Comparison of ENCODE assay signal across 16 cellular contexts in the genomic region with DNA sequence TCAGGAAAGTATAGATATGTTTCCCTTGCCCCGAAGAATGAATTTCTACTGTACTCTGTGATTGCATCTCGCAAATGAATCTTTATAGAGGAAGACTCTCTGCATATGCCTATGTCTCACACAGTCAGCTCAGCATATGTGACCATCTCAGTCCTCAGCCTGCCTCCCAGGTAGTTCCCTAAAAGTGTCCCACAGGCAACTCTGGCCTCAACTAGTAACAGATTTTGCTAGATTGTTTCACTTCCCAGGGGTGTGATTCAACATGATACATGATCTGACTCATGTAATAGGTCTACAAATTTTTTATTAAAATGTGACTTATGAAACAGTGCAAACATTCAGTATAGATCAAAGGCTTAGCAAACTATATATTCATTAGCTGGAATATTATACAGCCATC.
DNase-seq lines count a peak whose midpoint lies in the region; ATAC-seq, FAIRE-seq and TF ChIP-seq lines count a peak whose summit lies in the region.
"Had no signal": no experiment of that assay in that cellular context is flagged by ENCODE, and none has a peak within 500 bp of the region (broad histone marks: within the 10 kb centered on the region; RNA-seq: fewer than 3 reads in every experiment).

No MANE protein-coding gene starts in this region.

- H3K36me3 ChIP-seq in adrenal gland (replicated peaks in 1 of 2), result no peaks in the 10 kb centered on the region
- H3K36me3 ChIP-seq: BE2C had no signal

- ATAC-seq in GM18505 (IDR thresholded peaks at IDR 0.05; ENCODE audit: unreplicated experiment) (peak; percentile 33), left colon (peak; percentile 9)
- ATAC-seq: activated CD8-positive, alpha-beta memory T cell treated with anti-CD3 and anti-CD28 coated beads, Interleukin-2, amount 10 ng/mL, durations not matched to agents 7 days and 5 days; K562 had no signal

- H3K4me3 ChIP-seq in adrenal gland, result no peak overlapping the region
- H3K4me3 ChIP-seq: K562 had no signal

- intact Hi-C loops in left colon (cut with DNase I, micrococcal nuclease) (no loop called here), adrenal gland (cut with DNase I) (no loop called here)

- H3K27me3 ChIP-seq in adrenal gland, result no peaks in the 10 kb centered on the region
- H3K27me3 ChIP-seq: BE2C had no signal

- 36 to 83% (median 44%) methylated on average over 2 of the region's 2 CpGs for WGBS in adrenal gland, 4 donors

- TF ChIP-seq POLR2A in GM18505 (IDR thresholded peaks at IDR 0.05; ENCODE audit: borderline replicate concordance, extremely low read depth, insufficient read depth, insufficient read length), result no peak
- no peak for TF ChIP-seq POLR2A in adrenal gland (IDR thresholded peaks at IDR 0.05)

- no peak for FAIRE-seq in D721Med (lab: Jason Lieb, UNC)
- FAIRE-seq: K562 had no signal

- no peaks in the 10 kb centered on the region for H3K9me3 ChIP-seq in adrenal gland (replicated peaks in 1 of 3)
- H3K9me3 ChIP-seq: BE2C had no signal

- DNase-seq in HCEC 1CT (peak; percentile 8), OCI-M1 (lab: John Stamatoyannopoulos, UW) (peak; percentile 41), left colon (no peak), D721Med (ENCODE audit: insufficient read length, low spot score) (no peak), NCI-H1048 (lab: John Stamatoyannopoulos, UW) (no peak), adrenal gland (no peak), putamen (ENCODE audit: low spot score) (no peak)
- DNase-seq: activated B cell treated with CpG ODN at 0.5 μM for 24 hours; activated CD8-positive, alpha-beta memory T cell treated with anti-CD3 and anti-CD28 coated beads, Interleukin-2, amount 10 ng/mL, durations not matched to agents 7 days and 5 days; BE2C; DMS 273 treated with DMSO at 0.1 percent for 48 hours; mesenchymal stem cell; NCI-H1694 treated with DMSO at 0.1 percent for 48 hours; NCI-H524 treated with DMSO at 0.1 percent for 48 hours had no signal

- H3K27ac ChIP-seq in adrenal gland, result no peak overlapping the region

- no peaks in the 10 kb centered on the region for H3K4me1 ChIP-seq in adrenal gland (replicated peaks in 1 of 2)
- H3K4me1 ChIP-seq: BE2C had no signal

- no peak for TF ChIP-seq CTCF in D721Med (IDR thresholded peaks at IDR 0.05; ENCODE audit: insufficient read depth, missing control alignments)
- TF ChIP-seq CTCF in adrenal gland (IDR thresholded peaks at IDR 0.05), result no peak

Comparison
In these comparisons a context has a peak if more than half of its experiments do, and no peak if none do; other contexts are left out.
1. DNase-seq: peak in HCEC 1CT (single experiment) and OCI-M1 (single experiment); none in left colon (0 of 2), D721Med (single experiment), NCI-H1048 (single experiment), adrenal gland (0 of 7) and putamen (single experiment).